In the genomic region with DNA sequence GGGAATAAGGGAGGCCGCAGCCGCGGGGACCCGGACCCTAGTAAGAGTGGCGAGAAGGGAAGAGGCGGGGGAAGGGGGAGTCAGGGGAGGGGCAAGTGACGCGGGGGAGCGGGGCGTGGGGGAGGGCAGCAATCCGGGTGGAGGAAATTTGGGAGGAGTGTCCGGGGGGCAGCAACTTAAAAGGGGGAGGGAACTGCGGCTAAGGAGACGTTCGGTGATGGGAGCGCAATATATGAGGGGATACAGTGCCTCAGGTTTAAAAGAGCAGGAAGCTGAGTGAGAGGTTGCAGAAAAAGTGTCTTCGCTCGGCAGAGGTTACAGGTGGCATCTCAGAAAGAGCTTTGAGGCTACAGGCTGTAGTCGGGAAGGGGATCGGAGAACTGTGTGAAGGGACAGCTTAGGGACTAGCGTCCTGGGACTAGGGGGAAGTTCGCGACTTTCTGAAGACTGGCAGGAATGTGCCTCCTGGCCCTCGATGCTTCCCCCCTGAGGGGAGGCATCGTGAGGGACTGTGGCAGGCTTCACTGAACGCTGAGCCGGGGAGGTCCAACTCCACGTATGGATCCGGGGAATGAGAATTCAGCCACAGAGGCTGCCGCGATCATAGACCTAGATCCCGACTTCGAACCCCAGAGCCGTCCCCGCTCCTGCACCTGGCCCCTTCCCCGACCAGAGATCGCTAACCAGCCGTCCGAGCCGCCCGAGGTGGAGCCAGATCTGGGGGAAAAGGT, we compare ENCODE assay signal across 8 cellular contexts. TPM values are rescaled to one million over a fixed set of nuclear protein-coding genes. Genes with fewer than 3 reads are reported as not detected.
DNase-seq lines count a peak whose midpoint lies in the region; ATAC-seq and TF ChIP-seq lines count a peak whose summit lies in the region.

No MANE protein-coding gene starts in this region.

- TF ChIP-seq CTCF in natural killer cell (IDR thresholded peaks at IDR 0.05), result no peak

- no peaks in the 10 kb centered on the region for H3K9me3 Mint-ChIP-seq in T-helper 1 cell treated with Interleukin-12 subunit alpha and Interleukin-12 subunit beta and Interleukin-4 antibody, amounts not matched to agents 30 μg/mL and 1 μg/mL, for 36 hours
- no peaks in the 10 kb centered on the region for H3K9me3 Mint-ChIP-seq in natural killer cell

- TF ChIP-seq POLR2A in erythroblast (IDR thresholded peaks at IDR 0.05; ENCODE audit: low read length), result peak; percentile 43

- peaks cover 26% of the 10 kb centered on the region for H3K4me1 Mint-ChIP-seq in T-helper 1 cell treated with Interleukin-12 subunit alpha and Interleukin-12 subunit beta and Interleukin-4 antibody, amounts not matched to agents 30 μg/mL and 1 μg/mL, for 36 hours (ENCODE audit: low read depth)
- H3K4me1 Mint-ChIP-seq in natural killer cell, result peaks cover 28 to 33% of the 10 kb centered on the region in 2 donors

- in situ Hi-C loops in ACHN (cut with HindIII; ENCODE audit: low pct_ligation_motif_present, low pct_unique_long_range_greater_than_20kb, low sequenced_read_pairs), result no loop called here

- peak overlapping the region; percentile 90 for H3K27ac Mint-ChIP-seq in T-helper 1 cell treated with Interleukin-12 subunit alpha and Interleukin-12 subunit beta and Interleukin-4 antibody, amounts not matched to agents 30 μg/mL and 1 μg/mL, for 36 hours
- peak overlapping the region; percentile 90 to 96 for H3K27ac Mint-ChIP-seq in natural killer cell

- H3K36me3 Mint-ChIP-seq in T-helper 1 cell treated with Interleukin-12 subunit alpha and Interleukin-12 subunit beta and Interleukin-4 antibody, amounts not matched to agents 30 μg/mL and 1 μg/mL, for 36 hours (ENCODE audit: low read depth), result no peaks in the 10 kb centered on the region
- no peaks in the 10 kb centered on the region for H3K36me3 Mint-ChIP-seq in natural killer cell

- peak; percentile 57 to 67 (median 60) for ATAC-seq in natural killer cell

- peak; percentile 54 for DNase-seq in activated CD8-positive, alpha-beta memory T cell treated with anti-CD3 and anti-CD28 coated beads, Interleukin-2, amount 50 U/mL, for 1 hour (ENCODE audit: extremely low read depth)
- DNase-seq in activated CD8-positive, alpha-beta memory T cell treated with anti-CD3 and anti-CD28 coated beads, Interleukin-2, amount 50 U/mL, for 4 hours, result no peak
- DNase-seq in HT-29 (ENCODE audit: low spot score) (peak; percentile 16), erythroblast (lab: John Stamatoyannopoulos, UW) (peak; percentile 84 to 89), natural killer cell (no peak), ACHN (no peak), T1000 (lab: John Stamatoyannopoulos, UW) (no peak)

- peak overlapping the region; percentile 95 for H3K4me3 Mint-ChIP-seq in T-helper 1 cell treated with Interleukin-12 subunit alpha and Interleukin-12 subunit beta and Interleukin-4 antibody, amounts not matched to agents 30 μg/mL and 1 μg/mL, for 36 hours
- peak overlapping the region; percentile 96 for H3K4me3 Mint-ChIP-seq in natural killer cell

- intact Hi-C loops in natural killer cell (cut with micrococcal nuclease), result loop anchor here (1.0 to 5.0 kb wide), 3 partner anchors 15 to 81 kb away; partner anchors contain the start of genes IL2RG and SNX12

- no peaks in the 10 kb centered on the region for H3K27me3 Mint-ChIP-seq in T-helper 1 cell treated with Interleukin-12 subunit alpha and Interleukin-12 subunit beta and Interleukin-4 antibody, amounts not matched to agents 30 μg/mL and 1 μg/mL, for 36 hours (ENCODE audit: low read depth)
- H3K27me3 Mint-ChIP-seq in natural killer cell (ENCODE audit: low read depth in 2 of 2), result peaks cover 0 to 20% of the 10 kb centered on the region in 2 donors

RNA-seq across cellular contexts. Expression of gene FOXO4, which starts 0.5 kb away (rescaled TPM):
- 9.4 and 11.1 TPM in 2 replicates for total RNA-seq in HT-29 (2014; rRNA removed; shearing (Covaris generic))
- 10 to 100 TPM; 47.3 to 57.2 (median 51.2) TPM for total RNA-seq in natural killer cell

RNA-seq across cellular contexts. Expression of gene CXorf65, which starts 10.4 kb away (rescaled TPM):
- total RNA-seq in HT-29 (2014; rRNA removed; shearing (Covaris generic)), result not detected in 2 replicates
- total RNA-seq in natural killer cell, result 100 to 1,000 TPM in 1 of 3 donors, 10 to 100 TPM in 2; 55.8 to 117 (median 92.8) TPM

RNA-seq across cellular contexts. Expression of gene IL2RG, which starts 15.2 kb away (rescaled TPM):
- total RNA-seq in HT-29 (2014; rRNA removed; shearing (Covaris generic)), result 0.08 TPM in 1 of 2 replicates, not detected in the other
- 100 to 1,000 TPM; 506 to 577 (median 550) TPM for total RNA-seq in natural killer cell

RNA-seq across cellular contexts. Expression of gene MED12, which starts 22.3 kb away (rescaled TPM):
- 21.4 and 36.2 TPM in 2 replicates for total RNA-seq in HT-29 (2014; rRNA removed; shearing (Covaris generic))
- 100 to 1,000 TPM; 111 to 156 (median 115) TPM for total RNA-seq in natural killer cell

RNA-seq across cellular contexts. Expression of gene SNX12, which starts 28.0 kb away (rescaled TPM):
- 52.1 and 59.7 TPM in 2 replicates for total RNA-seq in HT-29 (2014; rRNA removed; shearing (Covaris generic))
- total RNA-seq in natural killer cell, result 10 to 100 TPM; 36.0 to 40.1 (median 38.6) TPM

Comparison
In these comparisons a context has a peak if more than half of its experiments do, and no peak if none do; other contexts are left out.
1. DNase-seq: peak in activated CD8-positive, alpha-beta memory T cell treated with anti-CD3 and anti-CD28 coated beads, Interleukin-2, amount 50 U/mL, for 1 hour (single experiment), HT-29 (single experiment) and erythroblast (2 of 2); none in activated CD8-positive, alpha-beta memory T cell treated with anti-CD3 and anti-CD28 coated beads, Interleukin-2, amount 50 U/mL, for 4 hours (single experiment), natural killer cell (single experiment), ACHN (single experiment) and T1000 (single experiment).
2. RNA of gene CXorf65, which starts 10.4 kb away (total RNA-seq): 55.8 to 117 TPM in natural killer cell; not detected in HT-29; every median in the first group is over 10 times any median in the second.
3. RNA of gene IL2RG, which starts 15.2 kb away (total RNA-seq): 506 to 577 TPM in natural killer cell; 0.08 TPM in HT-29; every median in the first group is over 100 times any median in the second.